Comparison of ENCODE assay signal across 23 cellular contexts in genomic region chr1:25166847-25167246, GRCh38.
"Had no signal": no experiment of that assay in that cellular context is flagged by ENCODE, and none has a peak within 500 bp of the region (broad histone marks: within the 10 kb centered on the region; RNA-seq: fewer than 3 reads in every experiment).

No MANE protein-coding gene starts in this region.

- DNase-seq: activated CD4-positive, alpha-beta T cell treated with anti-CD3 and anti-CD28 coated beads for 48 hours; activated CD4-positive, alpha-beta T cell treated with anti-CD3 and anti-CD28 coated beads, Interleukin-2, amount 50 U/mL, for 4 hours; activated CD4-positive, CD25-positive, alpha-beta regulatory T cell treated with anti-CD3 and anti-CD28 coated beads, Interleukin-2, amount 50 U/mL, for 72 hours; activated CD8-positive, alpha-beta memory T cell treated with anti-CD3 and anti-CD28 coated beads, Interleukin-2, amount 50 U/mL, for 48 hours; activated CD8-positive, alpha-beta T cell treated with anti-CD3 and anti-CD28 coated beads, Interleukin-2, amount 10 ng/mL, durations not matched to agents 7 days and 5 days; activated T-cell treated with anti-CD3 and anti-CD28 coated beads, Interleukin-2, amount 50 U/mL, for 1 hour; aorta; MM.1S; NCI-H1105; NCI-H1436; NCI-H1694 treated with DMSO at 0.1 percent for 48 hours; NCI-H2029 treated with DMSO at 0.1 percent for 48 hours; NCI-H510A treated with DMSO at 0.1 percent for 48 hours; Right ventricle myocardium superior; SW 1271 had no signal

- H3K27me3 Mint-ChIP-seq: activated naive CD4-positive, alpha-beta T cell treated with anti-CD3 and anti-CD28 coated beads, Interleukin-2, amount 50 U/mL, for 24 hours had no signal

- H3K36me3 ChIP-seq: Peyer's patch, SJCRH30 had no signal

- H3K27ac Mint-ChIP-seq: activated CD8-positive, alpha-beta T cell treated with anti-CD3 and anti-CD28 coated beads, Interleukin-2, amount 10 ng/mL, durations not matched to agents 7 days and 5 days; activated naive CD4-positive, alpha-beta T cell treated with anti-CD3 and anti-CD28 coated beads, Interleukin-2, amount 50 U/mL, for 24 hours; T-helper 1 cell treated with Interleukin-12 subunit alpha and Interleukin-12 subunit beta and Interleukin-4 antibody, amounts not matched to agents 30 μg/mL and 1 μg/mL, for 36 hours; WTC11 had no signal

- H3K36me3 Mint-ChIP-seq: activated naive CD4-positive, alpha-beta T cell treated with anti-CD3 and anti-CD28 coated beads, Interleukin-2, amount 50 U/mL, for 24 hours; WTC11 had no signal

- H3K27ac ChIP-seq: RWPE1, SJCRH30 had no signal

- FAIRE-seq: bronchial epithelial cell had no signal

- H3K4me3 ChIP-seq: Peyer's patch, SJCRH30 had no signal

- ATAC-seq: activated CD8-positive, alpha-beta T cell treated with anti-CD3 and anti-CD28 coated beads, Interleukin-2, amount 10 ng/mL, durations not matched to agents 7 days and 5 days; SK-N-SH treated with all-trans-retinoic acid at 6 μM for 48 hours; WTC11 had no signal

- H3K27me3 ChIP-seq: Peyer's patch had no signal

- H3K9me3 Mint-ChIP-seq: T-helper 1 cell treated with Interleukin-12 subunit alpha and Interleukin-12 subunit beta and Interleukin-4 antibody, amounts not matched to agents 30 μg/mL and 1 μg/mL, for 36 hours; WTC11 had no signal

- H3K4me3 Mint-ChIP-seq: activated CD8-positive, alpha-beta T cell treated with anti-CD3 and anti-CD28 coated beads, Interleukin-2, amount 10 ng/mL, durations not matched to agents 7 days and 5 days; activated naive CD4-positive, alpha-beta T cell treated with anti-CD3 and anti-CD28 coated beads, Interleukin-2, amount 50 U/mL, for 24 hours; T-helper 1 cell treated with Interleukin-12 subunit alpha and Interleukin-12 subunit beta and Interleukin-4 antibody, amounts not matched to agents 30 μg/mL and 1 μg/mL, for 36 hours; WTC11 had no signal

- H3K9me3 ChIP-seq: Peyer's patch, SJCRH30 had no signal
